In the genomic region with DNA sequence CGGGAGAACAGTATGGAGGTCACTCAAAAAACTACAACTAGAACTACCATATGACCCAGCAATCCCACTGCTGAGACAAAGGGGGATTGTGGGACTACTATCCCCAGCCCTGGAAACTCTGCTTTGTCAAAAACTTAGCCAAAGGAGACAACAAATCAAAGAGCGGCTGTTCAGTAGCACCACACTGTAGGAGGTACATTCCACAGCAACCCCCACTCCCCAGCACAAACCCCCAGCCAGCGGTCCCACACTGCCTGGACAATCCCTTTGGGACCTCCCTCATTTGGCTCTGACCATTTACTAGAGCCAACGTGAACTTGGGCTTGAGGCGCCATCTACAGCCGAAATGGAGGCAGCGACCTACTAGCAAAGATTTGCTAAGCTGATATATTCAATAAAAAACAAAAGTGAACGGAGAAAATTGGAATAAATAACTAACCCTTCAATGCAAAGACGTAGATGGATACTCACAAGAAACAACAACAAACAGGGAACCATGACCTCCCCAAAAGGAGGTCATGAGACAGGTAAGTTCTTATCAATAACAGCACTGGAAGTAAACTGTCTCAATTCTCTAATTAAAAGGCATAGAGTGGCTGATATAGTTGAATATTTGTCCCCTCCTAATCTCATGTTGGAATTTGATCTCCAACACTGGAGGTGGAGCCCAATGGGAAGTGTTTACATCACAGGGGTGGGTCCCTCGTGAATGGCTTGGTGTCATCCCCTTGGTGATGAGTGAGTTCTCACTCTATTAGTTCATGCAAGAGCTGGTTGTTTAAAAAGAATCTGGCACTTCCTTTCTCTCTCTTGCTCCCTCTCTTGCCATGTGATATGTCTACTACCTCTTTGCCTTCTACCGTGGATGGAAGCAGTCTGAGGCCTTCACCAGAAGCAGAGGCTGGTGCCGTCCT, we compare ENCODE assay signal across 1 cellular context.
TF ChIP-seq lines count a peak whose summit lies in the region.

No MANE protein-coding gene starts in this region.

TF ChIP-seq in IMR-90, 13 proteins besides CTCF, POLR2A, EP300 and RAD21 (continued from another document):
- TF ChIP-seq, protein P1, sequence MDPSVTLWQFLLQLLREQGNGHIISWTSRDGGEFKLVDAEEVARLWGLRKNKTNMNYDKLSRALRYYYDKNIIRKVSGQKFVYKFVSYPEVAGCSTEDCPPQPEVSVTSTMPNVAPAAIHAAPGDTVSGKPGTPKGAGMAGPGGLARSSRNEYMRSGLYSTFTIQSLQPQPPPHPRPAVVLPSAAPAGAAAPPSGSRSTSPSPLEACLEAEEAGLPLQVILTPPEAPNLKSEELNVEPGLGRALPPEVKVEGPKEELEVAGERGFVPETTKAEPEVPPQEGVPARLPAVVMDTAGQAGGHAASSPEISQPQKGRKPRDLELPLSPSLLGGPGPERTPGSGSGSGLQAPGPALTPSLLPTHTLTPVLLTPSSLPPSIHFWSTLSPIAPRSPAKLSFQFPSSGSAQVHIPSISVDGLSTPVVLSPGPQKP (IDR thresholded peaks at IDR 0.05; ENCODE audit: borderline replicate concordance, low read depth, low read length) = no peak
